In genomic region chr11:74249496-74249895, GRCh38 we compare ENCODE assay signal across 2 cellular contexts.
TF ChIP-seq lines count a peak whose summit lies in the region.

No MANE protein-coding gene starts in this region.

TF ChIP-seq in GM23338, 12 proteins besides CTCF, POLR2A, EP300 and RAD21 (continued from another document):
- TF ChIP-seq ZNF462 (CRISPR knock-in tag; IDR thresholded peaks at IDR 0.05) (no peak), EZH2phosphoT487 (IDR thresholded peaks at IDR 0.05; ENCODE audit: unreplicated experiment) (no peak), ZNF331 (CRISPR knock-in tag; IDR thresholded peaks at IDR 0.05; ENCODE audit: low read depth) (no peak), REST (IDR thresholded peaks at IDR 0.05; ENCODE audit: unreplicated experiment) (no peak), STAT1 (IDR thresholded peaks at IDR 0.05; ENCODE audit: unreplicated experiment) (no peak), ETS1 (IDR thresholded peaks at IDR 0.05) (no peak), CREB1 (CRISPR knock-in tag; IDR thresholded peaks at IDR 0.05; ENCODE audit: low read depth) (no peak), JUNB (IDR thresholded peaks at IDR 0.05; ENCODE audit: unreplicated experiment) (no peak)
TF ChIP-seq in GM23338: peak in this region for 0.

TF ChIP-seq in WTC11, 78 proteins besides CTCF, POLR2A, EP300 and RAD21 (continued from another document):
- TF ChIP-seq ATF2 (CRISPR knock-in tag; IDR thresholded peaks at IDR 0.05; ENCODE audit: borderline replicate concordance, low read depth) (no peak), JAZF1 (CRISPR knock-in tag; IDR thresholded peaks at IDR 0.05) (no peak), ZNF425 (CRISPR knock-in tag; conservative IDR thresholded peaks at IDR 0.05) (no peak), HMGA2 (CRISPR knock-in tag; IDR thresholded peaks at IDR 0.05) (no peak)
